In genomic region chr1:2526824-2527552, GRCh38 we compare ENCODE assay signal across 8 cellular contexts. TPM values are rescaled to one million over a fixed set of nuclear protein-coding genes. Genes with fewer than 3 reads are reported as not detected.
DNase-seq lines count a peak whose midpoint lies in the region; ATAC-seq, FAIRE-seq and TF ChIP-seq lines count a peak whose summit lies in the region.

No MANE protein-coding gene starts in this region.

- peak overlapping the region; percentile 92 for H3K4me3 Mint-ChIP-seq in central memory CD8-positive, alpha-beta T cell
- peak overlapping the region; percentile 92 for H3K4me3 Mint-ChIP-seq in stimulated activated effector memory CD8-positive, alpha-beta T cell treated with anti-CD3 and anti-CD28 coated beads, Interleukin-12 subunit alpha, Interleukin-12 subunit beta, amount 100 ng/mL, for 72 hours

- no peaks in the 10 kb centered on the region for H3K9me3 Mint-ChIP-seq in central memory CD8-positive, alpha-beta T cell
- no peaks in the 10 kb centered on the region for H3K9me3 Mint-ChIP-seq in stimulated activated effector memory CD8-positive, alpha-beta T cell treated with anti-CD3 and anti-CD28 coated beads, Interleukin-12 subunit alpha, Interleukin-12 subunit beta, amount 100 ng/mL, for 72 hours

- H3K9me3 ChIP-seq in BE2C (no peaks in the 10 kb centered on the region), lower lobe of right lung (no peaks in the 10 kb centered on the region)

- H3K27me3 Mint-ChIP-seq in central memory CD8-positive, alpha-beta T cell, result peaks cover 14% of the 10 kb centered on the region

- peaks cover 3% of the 10 kb centered on the region for H3K36me3 Mint-ChIP-seq in central memory CD8-positive, alpha-beta T cell (ENCODE audit: insufficient read depth)
- peaks cover 30% of the 10 kb centered on the region for H3K36me3 Mint-ChIP-seq in stimulated activated effector memory CD8-positive, alpha-beta T cell treated with anti-CD3 and anti-CD28 coated beads, Interleukin-12 subunit alpha, Interleukin-12 subunit beta, amount 100 ng/mL, for 72 hours

- H3K4me1 ChIP-seq in BE2C (peaks cover 13% of the 10 kb centered on the region; the same call in 1 of the 2 replicates), lower lobe of right lung (peaks cover 73% of the 10 kb centered on the region)

- H3K4me3 ChIP-seq in BE2C (ENCODE audit: low read depth, low read length) (peak overlapping the region; percentile 7; the same call in 1 of the 2 replicates), lower lobe of right lung (peak overlapping the region; percentile 95)

- DNase-seq in BE2C, result peak; percentile 62
- DNase-seq in GM19239 (ENCODE audit: insufficient read length, low spot score), result peak; percentile 77
- DNase-seq in SW480 (ENCODE audit: low spot score), result peak; percentile 85
- peak in 1 of 2 donors; percentile 17 for DNase-seq in central memory CD8-positive, alpha-beta T cell (ENCODE audit: low spot score in 2 of 2)
- DNase-seq in lower lobe of right lung, result no peak
- peak; percentile 43 to 81 for DNase-seq in stimulated activated effector memory CD8-positive, alpha-beta T cell treated with anti-CD3 and anti-CD28 coated beads, Interleukin-12 subunit alpha, Interleukin-12 subunit beta, amount 100 ng/mL, for 72 hours (ENCODE audit: low spot score in 2 of 2)
- DNase-seq in iPS-NIHi11 (ENCODE audit: low spot score), result no peak

- peak overlapping the region; percentile 74 for H3K27ac ChIP-seq in lower lobe of right lung

- H3K27me3 ChIP-seq in BE2C (no peaks in the 10 kb centered on the region), lower lobe of right lung (ENCODE audit: low read depth) (peaks cover 41% of the 10 kb centered on the region)

- ATAC-seq in HG03196 (IDR thresholded peaks at IDR 0.05; ENCODE audit: unreplicated experiment) (peak; percentile 27), lower lobe of right lung (peak in 1 of 2 donors; percentile 2)
- peak; percentile 1 for ATAC-seq in central memory CD8-positive, alpha-beta T cell (replicated peaks; ENCODE audit: extremely low read depth, poor library complexity, severe bottlenecking)
- ATAC-seq in stimulated activated effector memory CD8-positive, alpha-beta T cell treated with anti-CD3 and anti-CD28 coated beads, Interleukin-12 subunit alpha, Interleukin-12 subunit beta, amount 100 ng/mL, for 72 hours, result peak; percentile 71

- H3K27ac Mint-ChIP-seq in central memory CD8-positive, alpha-beta T cell (ENCODE audit: low read depth), result peak overlapping the region; percentile 89
- peak overlapping the region; percentile 91 for H3K27ac Mint-ChIP-seq in stimulated activated effector memory CD8-positive, alpha-beta T cell treated with anti-CD3 and anti-CD28 coated beads, Interleukin-12 subunit alpha, Interleukin-12 subunit beta, amount 100 ng/mL, for 72 hours

- H3K36me3 ChIP-seq in BE2C (no peaks in the 10 kb centered on the region), lower lobe of right lung (peaks cover under 1% of the 10 kb centered on the region)

- peaks cover 42% of the 10 kb centered on the region for H3K4me1 Mint-ChIP-seq in central memory CD8-positive, alpha-beta T cell
- H3K4me1 Mint-ChIP-seq in stimulated activated effector memory CD8-positive, alpha-beta T cell treated with anti-CD3 and anti-CD28 coated beads, Interleukin-12 subunit alpha, Interleukin-12 subunit beta, amount 100 ng/mL, for 72 hours, result peaks cover 41% of the 10 kb centered on the region

- TF ChIP-seq CTCF in BE2C (IDR thresholded peaks at IDR 0.05; ENCODE audit: low read depth, low read length) (no peak), lower lobe of right lung (IDR thresholded peaks at IDR 0.05) (no peak)

- intact Hi-C loops in lower lobe of right lung (cut with DNase I), result no loop called here

- FAIRE-seq in GM19239 (lab: Jason Lieb, UNC), result no peak

RNA-seq across cellular contexts. Expression of gene PANK4, which starts 0.6 kb away (rescaled TPM):
- polyA plus RNA-seq in BE2C (2012; ENCODE audit: insufficient read depth, insufficient read length, low read depth), result 39.2 TPM
- total RNA-seq in lower lobe of right lung, result 39.2 TPM

RNA-seq across cellular contexts. Expression of gene HES5, which starts 3.1 kb away (rescaled TPM):
- polyA plus RNA-seq in BE2C (2012; ENCODE audit: insufficient read depth, insufficient read length, low read depth), result not detected
- total RNA-seq in lower lobe of right lung, result 1.5 TPM

RNA-seq across cellular contexts. Expression of gene TNFRSF14, which starts 29.2 kb away (rescaled TPM):
- 29.5 TPM for polyA plus RNA-seq in BE2C (2012; ENCODE audit: insufficient read depth, insufficient read length, low read depth)
- 152 TPM for total RNA-seq in lower lobe of right lung

RNA-seq across cellular contexts. Expression of gene PLCH2, which starts 50.9 kb away (rescaled TPM):
- 6.1 TPM for polyA plus RNA-seq in BE2C (2012; ENCODE audit: insufficient read depth, insufficient read length, low read depth)
- total RNA-seq in lower lobe of right lung, result 3.8 TPM

RNA-seq across cellular contexts. Expression of gene PRXL2B, which starts 59.6 kb away (rescaled TPM):
- polyA plus RNA-seq in BE2C (2012; ENCODE audit: insufficient read depth, insufficient read length, low read depth), result 128 TPM
- 26.3 TPM for total RNA-seq in lower lobe of right lung

Comparison
In these comparisons a context has a peak if more than half of its experiments do, and no peak if none do; other contexts are left out.
1. DNase-seq: peak in BE2C (single experiment), GM19239 (single experiment), SW480 (single experiment) and stimulated activated effector memory CD8-positive, alpha-beta T cell treated with anti-CD3 and anti-CD28 coated beads, Interleukin-12 subunit alpha, Interleukin-12 subunit beta, amount 100 ng/mL, for 72 hours (2 of 2); none in lower lobe of right lung (single experiment) and iPS-NIHi11 (single experiment).